ENCODE assay signal across 16 cellular contexts in the genomic region with DNA sequence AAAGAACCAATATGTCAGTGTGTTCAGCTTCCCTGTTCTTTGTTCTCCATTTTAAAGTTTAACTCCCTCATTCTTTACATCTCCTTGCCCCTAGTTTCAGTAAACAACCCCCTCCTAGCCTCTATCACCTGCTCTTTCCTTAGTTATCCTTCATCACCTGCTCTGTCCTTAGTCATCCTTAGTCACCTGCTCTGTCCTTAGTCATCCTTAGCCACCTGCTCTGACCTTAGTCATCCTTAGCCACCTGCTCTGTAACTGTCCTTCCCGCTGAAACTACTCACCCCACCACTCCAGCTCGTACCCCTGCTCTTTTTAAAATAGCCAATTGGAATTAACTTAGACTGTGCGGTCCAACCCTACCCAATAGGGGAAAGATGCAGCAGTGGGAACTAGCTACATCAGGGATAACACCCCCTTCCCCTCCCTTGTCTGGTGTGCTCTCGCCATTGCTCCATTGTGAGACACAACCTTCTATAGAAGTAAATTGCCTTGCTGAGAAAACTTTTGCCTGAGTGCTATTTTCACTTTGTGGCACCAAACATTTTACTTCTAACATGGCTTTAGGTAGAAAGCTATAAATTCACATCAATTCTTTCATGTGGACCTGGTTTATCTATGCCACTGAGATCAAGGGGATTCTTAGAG. TPM values are rescaled to one million over a fixed set of nuclear protein-coding genes. Genes with fewer than 3 reads are reported as not detected.
DNase-seq lines count a peak whose midpoint lies in the region; ATAC-seq and TF ChIP-seq lines count a peak whose summit lies in the region.
"Had no signal": no experiment of that assay in that cellular context is flagged by ENCODE, and none has a peak within 500 bp of the region (broad histone marks: within the 10 kb centered on the region; RNA-seq: fewer than 3 reads in every experiment).

No MANE protein-coding gene starts in this region.

- H4K20me1 ChIP-seq in PC-3 (ENCODE audit: low read length): no peaks in the 10 kb centered on the region
- H4K20me1 ChIP-seq: BLaER1 treated with 17β-estradiol and CSF1 and Interleukin-3, amounts not matched to agents 10 nM and 100 nM had no signal

- H3K27me3 ChIP-seq in PC-3 (ENCODE audit: low read length) (no peaks in the 10 kb centered on the region), foreskin keratinocyte (no peaks in the 10 kb centered on the region)
- H3K27me3 ChIP-seq: BLaER1 treated with 17β-estradiol and CSF1 and Interleukin-3, amounts not matched to agents 10 nM and 100 nM had no signal

- H3K36me3 ChIP-seq in PC-3 (ENCODE audit: low read depth, low read length): no peaks in the 10 kb centered on the region
- H3K36me3 ChIP-seq: BLaER1 treated with 17β-estradiol and CSF1 and Interleukin-3, amounts not matched to agents 10 nM and 100 nM; HAP-1 had no signal

- POLR2A ChIA-PET in PC-3 (lab: Charles Lee; ENCODE audit: unreplicated experiment): no interaction called here

- H3K27me3 Mint-ChIP-seq in activated T-helper 17 cell treated with anti-CD3 and anti-CD28 coated beads, Interleukin-2, amount 50 U/mL, for 72 hours: peaks cover 3% of the 10 kb centered on the region
- H3K27me3 Mint-ChIP-seq: CD4-positive, CD25-positive, alpha-beta regulatory T cell had no signal

- H3K4me1 Mint-ChIP-seq in activated T-helper 17 cell treated with anti-CD3 and anti-CD28 coated beads, Interleukin-2, amount 50 U/mL, for 72 hours: no peaks in the 10 kb centered on the region
- H3K4me1 Mint-ChIP-seq: CD4-positive, CD25-positive, alpha-beta regulatory T cell had no signal

- no peaks in the 10 kb centered on the region for H3K9me2 ChIP-seq in PC-3 (replicated peaks; ENCODE audit: low read length)

- no peaks in the 10 kb centered on the region for H3K79me2 ChIP-seq in PC-3 (ENCODE audit: low read length)

- no peak overlapping the region for H3K4me3 ChIP-seq in PC-3 (ENCODE audit: low read length)
- H3K4me3 ChIP-seq: A549; BLaER1 treated with 17β-estradiol and CSF1 and Interleukin-3, amounts not matched to agents 10 nM and 100 nM; HAP-1; K562 had no signal

- H3K4me2 ChIP-seq in PC-3 (ENCODE audit: low read length): no peak overlapping the region
- H3K4me2 ChIP-seq: A549; BLaER1 treated with 17β-estradiol and CSF1 and Interleukin-3, amounts not matched to agents 10 nM and 100 nM had no signal

- CTCF ChIA-PET in PC-3 (lab: Charles Lee): no interaction called here

- peak; percentile 9 for DNase-seq in PC-3
- DNase-seq in foreskin keratinocyte: no peak
- DNase-seq in AML-193 (lab: John Stamatoyannopoulos, UW): no peak
- DNase-seq: CD4-positive, CD25-positive, alpha-beta regulatory T cell; DMS79; GOT3; HFFc6 had no signal

- H3K27ac ChIP-seq in PC-3 (ENCODE audit: low read length) (no peak overlapping the region), foreskin keratinocyte (no peak overlapping the region)
- H3K27ac ChIP-seq: A549; BLaER1 treated with 17β-estradiol and CSF1 and Interleukin-3, amounts not matched to agents 10 nM and 100 nM; HL-60 had no signal

- H3K36me3 Mint-ChIP-seq in activated T-helper 17 cell treated with anti-CD3 and anti-CD28 coated beads, Interleukin-2, amount 50 U/mL, for 72 hours (ENCODE audit: low read depth): no peaks in the 10 kb centered on the region
- H3K36me3 Mint-ChIP-seq: CD4-positive, CD25-positive, alpha-beta regulatory T cell had no signal

- ATAC-seq in PC-3 (no peak), foreskin keratinocyte (peak; percentile 90), GM21423 (IDR thresholded peaks at IDR 0.05; ENCODE audit: unreplicated experiment) (no peak), HG03520 (IDR thresholded peaks at IDR 0.05; ENCODE audit: unreplicated experiment) (no peak)
- ATAC-seq in activated T-helper 17 cell treated with anti-CD3 and anti-CD28 coated beads, Interleukin-2, amount 50 U/mL, for 72 hours (replicated peaks): peak; percentile 80
- ATAC-seq: A549, K562 had no signal

- no peaks in the 10 kb centered on the region for H3F3A ChIP-seq in PC-3 (ENCODE audit: low read length, unreplicated experiment)

- no peak overlapping the region for H3K4me3 Mint-ChIP-seq in activated T-helper 17 cell treated with anti-CD3 and anti-CD28 coated beads, Interleukin-2, amount 50 U/mL, for 72 hours
- H3K4me3 Mint-ChIP-seq: CD4-positive, CD25-positive, alpha-beta regulatory T cell; HFFc6 had no signal

- TF ChIP-seq CTCF in PC-3 (conservative IDR thresholded peaks at IDR 0.05; ENCODE audit: low read depth, low read length) (no peak), foreskin keratinocyte (conservative IDR thresholded peaks at IDR 0.05) (no peak)

- intact Hi-C loops in PC-3 (cut with micrococcal nuclease): no loop called here

- peaks cover 11% of the 10 kb centered on the region for H3K9me3 Mint-ChIP-seq in activated T-helper 17 cell treated with anti-CD3 and anti-CD28 coated beads, Interleukin-2, amount 50 U/mL, for 72 hours

- H3K9ac ChIP-seq in PC-3 (ENCODE audit: low read length): no peak overlapping the region
- H3K9ac ChIP-seq: BLaER1 treated with 17β-estradiol and CSF1 and Interleukin-3, amounts not matched to agents 10 nM and 100 nM had no signal

- H2AFZ ChIP-seq in PC-3 (ENCODE audit: low read length): no peak overlapping the region

- H3K4me1 ChIP-seq in PC-3 (ENCODE audit: insufficient read depth, low read length) (0 out of 2 replicates have a peak, but pooled peaks cover 6% of the 10 kb centered on the region), foreskin keratinocyte (no peaks in the 10 kb centered on the region)
- H3K4me1 ChIP-seq: A549, HAP-1 had no signal

- BruUV-seq in PC-3 (replicated peaks; lab: Mats Ljungman, UMichigan): no TSS peak

- H3K9me3 ChIP-seq in PC-3 (ENCODE audit: low read length): no peaks in the 10 kb centered on the region
- H3K9me3 ChIP-seq: A549, HAP-1 had no signal

- no peak overlapping the region for H3K27ac Mint-ChIP-seq in activated T-helper 17 cell treated with anti-CD3 and anti-CD28 coated beads, Interleukin-2, amount 50 U/mL, for 72 hours
- H3K27ac Mint-ChIP-seq: HFFc6 had no signal

RNA-seq across cellular contexts. Expression of a gene that starts 16.2 kb away (rescaled TPM):
- total RNA-seq in PC-3 (2014; rRNA removed) (not detected in 2 replicates), foreskin keratinocyte (not detected in 2 replicates)
- not detected for total RNA-seq in activated T-helper 17 cell treated with anti-CD3 and anti-CD28 coated beads, Interleukin-2, amount 50 U/mL, for 72 hours
- polyA plus RNA-seq in foreskin keratinocyte: not detected in 2 replicates
- total RNA-seq: CD4-positive, CD25-positive, alpha-beta regulatory T cell; G401; HFFc6 had no signal
- polyA plus RNA-seq: A549; CD4-positive, CD25-positive, alpha-beta regulatory T cell; K562 had no signal

Comparison
In these comparisons a context has a peak if more than half of its experiments do, and no peak if none do; other contexts are left out.
1. ATAC-seq: peak in activated T-helper 17 cell treated with anti-CD3 and anti-CD28 coated beads, Interleukin-2, amount 50 U/mL, for 72 hours (single experiment) and foreskin keratinocyte (single experiment); none in PC-3 (single experiment), GM21423 (single experiment) and HG03520 (single experiment).